Comparison of ENCODE assay signal across 11 cellular contexts in the genomic region with DNA sequence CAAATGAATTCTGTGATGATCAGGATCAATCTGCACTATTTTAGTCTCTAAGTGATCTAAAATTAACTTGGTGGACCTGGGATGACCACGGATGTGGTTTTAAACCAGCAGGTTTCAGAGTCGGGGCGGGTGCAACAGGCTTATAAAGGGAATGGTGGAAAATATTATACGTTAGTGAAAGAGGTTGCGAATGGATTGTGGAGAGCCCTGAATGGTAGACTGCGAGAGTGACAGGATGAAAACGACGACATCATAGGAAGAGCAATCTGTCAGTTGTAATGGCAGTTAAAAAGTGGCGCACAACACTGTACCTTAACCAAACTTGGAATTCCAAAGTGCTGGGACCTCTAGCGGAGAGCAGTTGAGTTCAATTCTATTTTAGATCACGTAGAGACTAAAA. TPM values are rescaled to one million over a fixed set of nuclear protein-coding genes. Genes with fewer than 3 reads are reported as not detected.
A peak's percentile ranks its signal among the peaks of the same experiment; 100 is the strongest.
DNase-seq lines count a peak whose midpoint lies in the region; ATAC-seq and TF ChIP-seq lines count a peak whose summit lies in the region.
"Had no signal": no experiment of that assay in that cellular context is flagged by ENCODE, and none has a peak within 500 bp of the region (broad histone marks: within the 10 kb centered on the region; RNA-seq: fewer than 3 reads in every experiment).

No MANE protein-coding gene starts in this region.

- ATAC-seq in activated naive CD4-positive, alpha-beta T cell treated with anti-CD3 and anti-CD28 coated beads, Interleukin-2, amount 50 U/mL, for 72 hours: no peak
- ATAC-seq in GM21390 (IDR thresholded peaks at IDR 0.05; ENCODE audit: unreplicated experiment) (no peak), GM19328 (IDR thresholded peaks at IDR 0.05; ENCODE audit: unreplicated experiment) (no peak)

- H3K36me3 ChIP-seq in skeletal muscle tissue (ENCODE audit: control insufficient read depth in 3 of 3, insufficient read depth in 3 of 3, low read length in 3 of 3): peaks cover 0 to 2% (median 0%) of the 10 kb centered on the region in 3 donors

- H3K27ac ChIP-seq in coronary artery (no peak overlapping the region), skeletal muscle tissue (ENCODE audit: low read depth, low read length) (no peak overlapping the region)

- H3K4me1 ChIP-seq in skeletal muscle tissue (ENCODE audit: control insufficient read depth in 3 of 3, insufficient read depth in 3 of 3, low read length in 3 of 3): peaks cover 6 to 10% (median 10%) of the 10 kb centered on the region in 3 donors
- H3K4me1 ChIP-seq: BE2C had no signal

- H3K9ac ChIP-seq in skeletal muscle tissue (ENCODE audit: low read depth in 1 of 3, low read length in 3 of 3): no peak overlapping the region

- peak overlapping the region; percentile 47 for H3K4me3 Mint-ChIP-seq in activated naive CD4-positive, alpha-beta T cell treated with anti-CD3 and anti-CD28 coated beads, Interleukin-2, amount 10 ng/mL, durations not matched to agents 7 days and 5 days

- no peaks in the 10 kb centered on the region for H3K9me3 Mint-ChIP-seq in activated naive CD4-positive, alpha-beta T cell treated with anti-CD3 and anti-CD28 coated beads, Interleukin-2, amount 10 ng/mL, durations not matched to agents 7 days and 5 days
- peaks cover 0 to 8% of the 10 kb centered on the region in 2 donors for H3K9me3 Mint-ChIP-seq in activated naive CD4-positive, alpha-beta T cell treated with anti-CD3 and anti-CD28 coated beads, Interleukin-2, amount 50 U/mL, for 72 hours

- H3K27me3 ChIP-seq in skeletal muscle tissue (ENCODE audit: control insufficient read depth in 3 of 3, insufficient read depth in 3 of 3, low read length in 3 of 3): no peaks in the 10 kb centered on the region
- H3K27me3 ChIP-seq: BE2C had no signal

- H3K4me1 Mint-ChIP-seq in activated naive CD4-positive, alpha-beta T cell treated with anti-CD3 and anti-CD28 coated beads, Interleukin-2, amount 10 ng/mL, durations not matched to agents 7 days and 5 days: peaks cover 31% of the 10 kb centered on the region

- H3K4me3 ChIP-seq in coronary artery (peak overlapping the region; percentile 80), skeletal muscle tissue (ENCODE audit: low read length in 3 of 3) (peak overlapping the region in 2 of 3 donors; percentile 10 to 100)

- CTCF ChIA-PET in activated naive CD4-positive, alpha-beta T cell treated with anti-CD3 and anti-CD28 coated beads, Interleukin-2, amount 10 ng/mL, durations not matched to agents 7 days and 5 days (lab: Charles Lee): no interaction called here

- no peaks in the 10 kb centered on the region for H3K27me3 Mint-ChIP-seq in activated naive CD4-positive, alpha-beta T cell treated with anti-CD3 and anti-CD28 coated beads, Interleukin-2, amount 10 ng/mL, durations not matched to agents 7 days and 5 days

- no peak for TF ChIP-seq CTCF in coronary artery (IDR thresholded peaks at IDR 0.05)

- no peak overlapping the region for H3K27ac Mint-ChIP-seq in activated naive CD4-positive, alpha-beta T cell treated with anti-CD3 and anti-CD28 coated beads, Interleukin-2, amount 10 ng/mL, durations not matched to agents 7 days and 5 days
- H3K27ac Mint-ChIP-seq in activated naive CD4-positive, alpha-beta T cell treated with anti-CD3 and anti-CD28 coated beads, Interleukin-2, amount 50 U/mL, for 72 hours: peak overlapping the region in 1 of 2 donors; percentile 92

- H3K9me3 ChIP-seq in skeletal muscle tissue (ENCODE audit: control insufficient read depth in 3 of 3, low read length in 3 of 3): no peaks in the 10 kb centered on the region
- H3K9me3 ChIP-seq: BE2C had no signal

- peaks cover 18% of the 10 kb centered on the region for H3K36me3 Mint-ChIP-seq in activated naive CD4-positive, alpha-beta T cell treated with anti-CD3 and anti-CD28 coated beads, Interleukin-2, amount 10 ng/mL, durations not matched to agents 7 days and 5 days
- H3K36me3 Mint-ChIP-seq in activated naive CD4-positive, alpha-beta T cell treated with anti-CD3 and anti-CD28 coated beads, Interleukin-2, amount 50 U/mL, for 72 hours: peaks cover 16 to 32% of the 10 kb centered on the region in 2 donors

- DNase-seq in activated naive CD4-positive, alpha-beta T cell treated with anti-CD3 and anti-CD28 coated beads, Interleukin-2, amount 10 ng/mL, durations not matched to agents 7 days and 5 days: no peak
- no peak for DNase-seq in activated naive CD4-positive, alpha-beta T cell treated with anti-CD3 and anti-CD28 coated beads, Interleukin-2, amount 50 U/mL, for 72 hours (ENCODE audit: low spot score in 2 of 2)
- DNase-seq in NCI-H510A (lab: John Stamatoyannopoulos, UW): peak; percentile 36
- no peak for DNase-seq in coronary artery (ENCODE audit: low spot score)
- no peak for DNase-seq in SW 1271 (lab: John Stamatoyannopoulos, UW)
- DNase-seq: BE2C, NCI-H1105 treated with DMSO at 0.1 percent for 48 hours, NCI-H774 had no signal

RNA-seq across cellular contexts. Expression of a gene that starts 1.2 kb away (rescaled TPM):
- 100 to 1,000 TPM; 153 to 160 TPM for total RNA-seq in activated naive CD4-positive, alpha-beta T cell treated with anti-CD3 and anti-CD28 coated beads, Interleukin-2, amount 50 U/mL, for 72 hours
- total RNA-seq in skeletal muscle tissue: 27.7 TPM

RNA-seq across cellular contexts. Expression of a gene that starts 37.4 kb away (rescaled TPM):
- 10 to 100 TPM; 45.7 to 48.0 TPM for total RNA-seq in activated naive CD4-positive, alpha-beta T cell treated with anti-CD3 and anti-CD28 coated beads, Interleukin-2, amount 50 U/mL, for 72 hours
- 53.2 TPM for total RNA-seq in skeletal muscle tissue
